In the genomic region with DNA sequence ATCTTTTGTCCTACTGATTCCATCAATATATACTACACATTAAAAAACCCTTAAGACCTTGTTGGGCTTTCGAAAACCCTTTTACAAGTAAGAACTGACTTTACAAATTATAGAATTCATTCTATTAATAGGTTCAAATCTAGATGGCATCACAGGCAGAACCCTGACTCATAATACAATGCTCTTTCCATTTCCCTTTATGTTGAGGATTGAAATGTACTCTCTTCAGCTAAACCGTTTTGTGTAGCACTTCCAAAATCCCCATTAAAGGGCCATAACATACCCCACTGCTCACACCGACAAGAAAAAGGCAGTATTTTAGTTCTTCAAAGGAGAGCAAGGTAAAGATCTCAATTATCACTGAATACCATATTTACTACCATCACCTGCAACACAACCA, we compare ENCODE assay signal across 18 cellular contexts. TPM values are rescaled to one million over a fixed set of nuclear protein-coding genes. Genes with fewer than 3 reads are reported as not detected.
DNase-seq lines count a peak whose midpoint lies in the region; ATAC-seq and TF ChIP-seq lines count a peak whose summit lies in the region.
"Had no signal": no experiment of that assay in that cellular context is flagged by ENCODE, and none has a peak within 500 bp of the region (broad histone marks: within the 10 kb centered on the region; RNA-seq: fewer than 3 reads in every experiment).

No MANE protein-coding gene starts in this region.

- peak overlapping the region; percentile 82 for H3K4me3 Mint-ChIP-seq in activated naive CD4-positive, alpha-beta T cell treated with anti-CD3 and anti-CD28 coated beads, Interleukin-2, amount 50 U/mL, for 24 hours
- H3K4me3 Mint-ChIP-seq in T-helper 17 cell (peak overlapping the region; percentile 72), glutamatergic neuron (ENCODE audit: unreplicated experiment) (peak overlapping the region; percentile 71)
- H3K4me3 Mint-ChIP-seq in stimulated activated naive B cell treated with anti-CD40 and anti-IgM and Interleukin-4, amounts not matched to agents 10 μg/mL and 1 μg/mL and 100 μg/mL, for 72 hours: no peak overlapping the region
- H3K4me3 Mint-ChIP-seq: endodermal cell had no signal

- H3K4me1 Mint-ChIP-seq in activated naive CD4-positive, alpha-beta T cell treated with anti-CD3 and anti-CD28 coated beads, Interleukin-2, amount 50 U/mL, for 24 hours: peaks cover 66% of the 10 kb centered on the region
- H3K4me1 Mint-ChIP-seq in T-helper 17 cell: peaks cover 44% of the 10 kb centered on the region
- H3K4me1 Mint-ChIP-seq in glutamatergic neuron (ENCODE audit: low read depth, unreplicated experiment): peaks cover 30% of the 10 kb centered on the region
- H3K4me1 Mint-ChIP-seq in stimulated activated naive B cell treated with anti-CD40 and anti-IgM and Interleukin-4, amounts not matched to agents 10 μg/mL and 1 μg/mL and 100 μg/mL, for 72 hours: peaks cover 20 to 55% of the 10 kb centered on the region in 2 donors

- H3K36me3 Mint-ChIP-seq in activated naive CD4-positive, alpha-beta T cell treated with anti-CD3 and anti-CD28 coated beads, Interleukin-2, amount 50 U/mL, for 24 hours: peaks cover 14% of the 10 kb centered on the region
- peaks cover 3% of the 10 kb centered on the region for H3K36me3 Mint-ChIP-seq in T-helper 17 cell (ENCODE audit: low read depth)
- no peaks in the 10 kb centered on the region for H3K36me3 Mint-ChIP-seq in glutamatergic neuron (ENCODE audit: unreplicated experiment)
- peaks cover 22 to 35% of the 10 kb centered on the region in 2 donors for H3K36me3 Mint-ChIP-seq in stimulated activated naive B cell treated with anti-CD40 and anti-IgM and Interleukin-4, amounts not matched to agents 10 μg/mL and 1 μg/mL and 100 μg/mL, for 72 hours

- H3K9me3 Mint-ChIP-seq in activated naive CD4-positive, alpha-beta T cell treated with anti-CD3 and anti-CD28 coated beads, Interleukin-2, amount 50 U/mL, for 24 hours: no peaks in the 10 kb centered on the region
- peaks cover 1% of the 10 kb centered on the region for H3K9me3 Mint-ChIP-seq in glutamatergic neuron (ENCODE audit: unreplicated experiment)
- H3K9me3 Mint-ChIP-seq in stimulated activated naive B cell treated with anti-CD40 and anti-IgM and Interleukin-4, amounts not matched to agents 10 μg/mL and 1 μg/mL and 100 μg/mL, for 72 hours: no peaks in the 10 kb centered on the region
- H3K9me3 Mint-ChIP-seq: activated naive CD4-positive, alpha-beta T cell treated with anti-CD3 and anti-CD28 coated beads, Interleukin-2, amount 50 U/mL, for 72 hours; endodermal cell had no signal

- TF ChIP-seq CTCF in glutamatergic neuron (IDR thresholded peaks at IDR 0.05; ENCODE audit: partially characterized antibody, unreplicated experiment): no peak

- H3K27me3 Mint-ChIP-seq in activated naive CD4-positive, alpha-beta T cell treated with anti-CD3 and anti-CD28 coated beads, Interleukin-2, amount 50 U/mL, for 24 hours: no peaks in the 10 kb centered on the region
- H3K27me3 Mint-ChIP-seq in T-helper 17 cell (no peaks in the 10 kb centered on the region), glutamatergic neuron (ENCODE audit: unreplicated experiment) (no peaks in the 10 kb centered on the region)
- H3K27me3 Mint-ChIP-seq in stimulated activated naive B cell treated with anti-CD40 and anti-IgM and Interleukin-4, amounts not matched to agents 10 μg/mL and 1 μg/mL and 100 μg/mL, for 72 hours: no peaks in the 10 kb centered on the region

- ATAC-seq in T-helper 17 cell (no peak), GM21619 (IDR thresholded peaks at IDR 0.05; ENCODE audit: unreplicated experiment) (no peak), HG03045 (IDR thresholded peaks at IDR 0.05; ENCODE audit: unreplicated experiment) (no peak), GM19351 (IDR thresholded peaks at IDR 0.05; ENCODE audit: unreplicated experiment) (no peak)
- ATAC-seq in stimulated activated naive B cell treated with anti-CD40 and anti-IgM and Interleukin-4, amounts not matched to agents 10 μg/mL and 1 μg/mL and 100 μg/mL, for 72 hours (replicated peaks): peak in 1 of 2 donors; percentile 29
- ATAC-seq: activated naive CD4-positive, alpha-beta T cell treated with anti-CD3 and anti-CD28 coated beads, Interleukin-2, amount 50 U/mL, for 72 hours; left ventricle myocardium superior had no signal

- no peaks in the 10 kb centered on the region for H3K9me3 ChIP-seq in T-helper 17 cell (ENCODE audit: control insufficient read depth, low read length, poor library complexity, severe bottlenecking)
- H3K9me3 ChIP-seq: suprapubic skin had no signal

- H3K27ac Mint-ChIP-seq in activated naive CD4-positive, alpha-beta T cell treated with anti-CD3 and anti-CD28 coated beads, Interleukin-2, amount 50 U/mL, for 24 hours: peak overlapping the region; percentile 72
- H3K27ac Mint-ChIP-seq in T-helper 17 cell: peak overlapping the region; percentile 24
- H3K27ac Mint-ChIP-seq in glutamatergic neuron (ENCODE audit: unreplicated experiment): peak overlapping the region; percentile 92
- peak overlapping the region; percentile 44 for H3K27ac Mint-ChIP-seq in stimulated activated naive B cell treated with anti-CD40 and anti-IgM and Interleukin-4, amounts not matched to agents 10 μg/mL and 1 μg/mL and 100 μg/mL, for 72 hours
- H3K27ac Mint-ChIP-seq: endodermal cell had no signal

- DNase-seq in activated naive CD4-positive, alpha-beta T cell treated with anti-CD3 and anti-CD28 coated beads, Interleukin-2, amount 50 U/mL, for 16 hours: no peak
- DNase-seq in T-helper 17 cell (no peak), glutamatergic neuron (no peak)
- DNase-seq in stimulated activated naive B cell treated with anti-CD40 and anti-IgM and Interleukin-4, amounts not matched to agents 10 μg/mL and 1 μg/mL and 100 μg/mL, for 72 hours: no peak
- DNase-seq: caudate nucleus, DMS79, endodermal cell, foreskin melanocyte, left ventricle myocardium superior, NCI-H1105 treated with DMSO at 0.1 percent for 48 hours, NCI-H2227 treated with DMSO at 0.1 percent for 48 hours, Right ventricle myocardium superior had no signal

RNA-seq across cellular contexts. Expression of a gene that starts 11.1 kb away (rescaled TPM):
- 100 to 1,000 TPM; 192 to 212 TPM for total RNA-seq in T-helper 17 cell
- total RNA-seq in glutamatergic neuron (ENCODE audit: unreplicated experiment): 289 TPM

RNA-seq across cellular contexts. Expression of a gene that starts 41.2 kb away (rescaled TPM):
- total RNA-seq in T-helper 17 cell (under 1 TPM; 0.25 to 0.76 TPM), glutamatergic neuron (ENCODE audit: unreplicated experiment) (1.0 TPM)

Comparison
In these comparisons a context has a peak if more than half of its experiments do, and no peak if none do; other contexts are left out.
1. H3K27ac Mint-ChIP-seq: peak in every context shown above with its lines; median percentile 92 in glutamatergic neuron; 72 in activated naive CD4-positive, alpha-beta T cell treated with anti-CD3 and anti-CD28 coated beads, Interleukin-2, amount 50 U/mL, for 24 hours; 44 in stimulated activated naive B cell treated with anti-CD40 and anti-IgM and Interleukin-4, amounts not matched to agents 10 μg/mL and 1 μg/mL and 100 μg/mL, for 72 hours; 24 in T-helper 17 cell.
2. H3K4me3 Mint-ChIP-seq: peak in activated naive CD4-positive, alpha-beta T cell treated with anti-CD3 and anti-CD28 coated beads, Interleukin-2, amount 50 U/mL, for 24 hours (single experiment), T-helper 17 cell (single experiment) and glutamatergic neuron (single experiment); none in stimulated activated naive B cell treated with anti-CD40 and anti-IgM and Interleukin-4, amounts not matched to agents 10 μg/mL and 1 μg/mL and 100 μg/mL, for 72 hours (0 of 2).